Comparison of ENCODE assay signal across 31 cellular contexts in genomic region chr2:47098953-47099352, GRCh38. TPM values are rescaled to one million over a fixed set of nuclear protein-coding genes. Genes with fewer than 3 reads are reported as not detected.
"Had no signal": no experiment of that assay in that cellular context is flagged by ENCODE, and none has a peak within 500 bp of the region (broad histone marks: within the 10 kb centered on the region; RNA-seq: fewer than 3 reads in every experiment).

No MANE protein-coding gene starts in this region.

- H3K4me2 ChIP-seq: KMS-11 had no signal

- ATAC-seq: activated T-helper 17 cell treated with anti-CD3 and anti-CD28 coated beads, Interleukin-2, amount 50 U/mL, for 72 hours; Right ventricle myocardium inferior; T-cell had no signal

- H3K9me3 ChIP-seq: MG63 had no signal

- H3K27ac Mint-ChIP-seq: activated B cell treated with CpG ODN at 0.5 μM for 24 hours; activated CD4-positive, alpha-beta T cell treated with anti-CD3 and anti-CD28 coated beads, Interleukin-2, amount 10 ng/mL, durations not matched to agents 24 days and 14 days; activated naive CD4-positive, alpha-beta T cell treated with anti-CD3 and anti-CD28 coated beads for 36 hours; activated naive CD8-positive, alpha-beta T cell; activated T-helper 17 cell treated with anti-CD3 and anti-CD28 coated beads, Interleukin-2, amount 50 U/mL, for 72 hours; T-cell had no signal

- H3K27me3 Mint-ChIP-seq: activated B cell treated with CpG ODN at 0.5 μM for 24 hours; activated CD4-positive, alpha-beta T cell treated with anti-CD3 and anti-CD28 coated beads, Interleukin-2, amount 10 ng/mL, durations not matched to agents 24 days and 14 days; activated naive CD8-positive, alpha-beta T cell; activated T-helper 17 cell treated with anti-CD3 and anti-CD28 coated beads, Interleukin-2, amount 50 U/mL, for 72 hours; T-cell had no signal

- H3K27me3 ChIP-seq: MG63 had no signal

- H3K27ac ChIP-seq: KMS-11, SK-N-MC had no signal

- DNase-seq: activated B cell treated with CpG ODN at 0.5 μM for 24 hours; activated CD4-positive, alpha-beta T cell treated with anti-CD3 and anti-CD28 coated beads for 1 hour; activated CD4-positive, alpha-beta T cell treated with anti-CD3 and anti-CD28 coated beads, Interleukin-2, amount 10 ng/mL, durations not matched to agents 24 days and 14 days; activated CD4-positive, alpha-beta T cell treated with anti-CD3 and anti-CD28 coated beads, Interleukin-2, amount 50 U/mL, for 48 hours; activated gamma-delta T cell; activated naive CD4-positive, alpha-beta T cell treated with anti-CD3 and anti-CD28 coated beads for 36 hours; activated T-cell treated with anti-CD3 and anti-CD28 coated beads for 4 hours; activated T-cell treated with anti-CD3 and anti-CD28 coated beads, Interleukin-2, amount 50 U/mL, for 48 hours; amygdala; MG63; MV-4-11; NCI-H1092 treated with DMSO at 0.1 percent for 48 hours; NCI-H1417 treated with DMSO at 0.1 percent for 48 hours; NCI-H1694; NCI-H2029; NCI-H2107; NCI-H2171 treated with DMSO at 0.1 percent for 48 hours; NCI-H226; NCI-H510A; NCI-H526 treated with DMSO at 0.1 percent for 48 hours; NCI-H82; RPMI8226; T-cell; T-helper 2 cell; T1000 had no signal

- FAIRE-seq: TTC549 had no signal

- H3K4me1 Mint-ChIP-seq: activated B cell treated with CpG ODN at 0.5 μM for 24 hours; activated CD4-positive, alpha-beta T cell treated with anti-CD3 and anti-CD28 coated beads, Interleukin-2, amount 10 ng/mL, durations not matched to agents 24 days and 14 days; activated T-helper 17 cell treated with anti-CD3 and anti-CD28 coated beads, Interleukin-2, amount 50 U/mL, for 72 hours had no signal

- H3K36me3 ChIP-seq: MG63 had no signal

- H3K4me3 Mint-ChIP-seq: activated B cell treated with CpG ODN at 0.5 μM for 24 hours; activated CD4-positive, alpha-beta T cell treated with anti-CD3 and anti-CD28 coated beads, Interleukin-2, amount 10 ng/mL, durations not matched to agents 24 days and 14 days; activated naive CD4-positive, alpha-beta T cell treated with anti-CD3 and anti-CD28 coated beads for 36 hours; activated naive CD8-positive, alpha-beta T cell; activated T-helper 17 cell treated with anti-CD3 and anti-CD28 coated beads, Interleukin-2, amount 50 U/mL, for 72 hours; T-cell had no signal

- H3K9ac ChIP-seq: KMS-11 had no signal

- H3K9me3 Mint-ChIP-seq: activated B cell treated with CpG ODN at 0.5 μM for 24 hours; activated CD4-positive, alpha-beta T cell treated with anti-CD3 and anti-CD28 coated beads, Interleukin-2, amount 10 ng/mL, durations not matched to agents 24 days and 14 days; activated naive CD4-positive, alpha-beta T cell treated with anti-CD3 and anti-CD28 coated beads for 36 hours; activated T-helper 17 cell treated with anti-CD3 and anti-CD28 coated beads, Interleukin-2, amount 50 U/mL, for 72 hours; T-cell had no signal

- H3K4me3 ChIP-seq: MG63, SK-N-MC had no signal

- H3K36me3 Mint-ChIP-seq: activated naive CD8-positive, alpha-beta T cell; T-cell had no signal

RNA-seq across cellular contexts. Expression of gene STPG4, which starts 56.2 kb away (rescaled TPM):
- total RNA-seq: Right ventricle myocardium inferior had no signal
